Comparison of ENCODE assay signal across 26 cellular contexts in the genomic region with DNA sequence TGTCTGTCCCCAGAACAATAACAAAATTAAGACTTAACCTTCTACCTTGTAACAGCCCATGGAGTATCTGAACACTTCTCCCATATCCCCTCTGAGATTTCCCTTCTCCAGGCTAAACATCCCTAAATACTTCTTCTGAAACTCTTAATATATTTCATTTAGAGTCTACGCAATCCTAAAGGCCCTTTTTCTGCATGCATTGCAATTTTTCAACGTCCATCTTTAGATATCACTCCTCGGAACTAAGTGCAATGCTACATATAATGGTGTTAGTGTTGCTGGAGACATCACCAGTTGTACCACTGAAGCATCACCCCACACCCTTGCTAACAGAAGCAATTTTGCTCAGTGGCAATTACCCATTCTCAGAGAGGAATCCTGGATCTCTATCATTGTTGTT.
"Had no signal": no experiment of that assay in that cellular context is flagged by ENCODE, and none has a peak within 500 bp of the region (broad histone marks: within the 10 kb centered on the region; RNA-seq: fewer than 3 reads in every experiment).

No MANE protein-coding gene starts in this region.

- H3K4me1 ChIP-seq: stomach, suprapubic skin, testis, tibial nerve, transverse colon, upper lobe of left lung, upper lobe of right lung, uterus, vagina had no signal

- H3K36me3 ChIP-seq: stomach, suprapubic skin, thoracic aorta, thyroid gland, tibial artery, tibial nerve, transverse colon, upper lobe of left lung, upper lobe of right lung, uterus, vagina had no signal

- ATAC-seq: stimulated activated effector memory CD8-positive, alpha-beta T cell treated with anti-CD3 and anti-CD28 coated beads, Interleukin-12 subunit alpha, Interleukin-12 subunit beta, amount 100 ng/mL, for 72 hours; stimulated activated memory B cell treated with anti-CD40 and anti-IgM and Interleukin-4, amounts not matched to agents 10 μg/mL and 1 μg/mL and 100 μg/mL, for 72 hours; stimulated activated naive B cell treated with anti-CD40 and anti-IgM and Interleukin-4, amounts not matched to agents 10 μg/mL and 1 μg/mL and 100 μg/mL, for 72 hours; stimulated activated naive CD8-positive, alpha-beta T cell treated with anti-CD3 and anti-CD28 coated beads, Interleukin-15, amount 100 ng/mL, for 72 hours; stimulated activated naive CD8-positive, alpha-beta T cell treated with anti-CD3 and anti-CD28 coated beads, Interleukin-15, Interleukin-2, amounts not matched to agents 100 U/mL and 50 U/mL, for 24 hours had no signal

- H3K9me3 ChIP-seq: suprapubic skin, testis, thoracic aorta, thyroid gland, tibial artery, transverse colon, upper lobe of left lung, upper lobe of right lung, uterus, vagina had no signal

- H3K4me3 ChIP-seq: stomach, suprapubic skin, testis, thyroid gland, tibial artery, tibial nerve, transverse colon, upper lobe of left lung, upper lobe of right lung, uterus, vagina had no signal

- H3K27ac ChIP-seq: suprapubic skin, testis, tibial nerve, transverse colon, upper lobe of left lung, upper lobe of right lung, uterus, vagina had no signal

- DNase-seq: stimulated activated CD4-positive, alpha-beta T cell treated with anti-CD3 and anti-CD28 coated beads, Interleukin-2, amount 100 ng/mL, for 48 hours; stimulated activated CD4-positive, alpha-beta T cell treated with anti-CD3 and anti-CD28 coated beads, Interleukin-4, amount 100 ng/mL, for 1 hour; stimulated activated CD4-positive, alpha-beta T cell treated with anti-CD3 and anti-CD28 coated beads, Interleukin-4, amount 100 ng/mL, for 24 hours; stimulated activated CD4-positive, alpha-beta T cell treated with anti-CD3 and anti-CD28 coated beads, Interleukin-4, amount 100 ng/mL, for 4 hours; stimulated activated CD8-positive, alpha-beta memory T cell treated with anti-CD3 and anti-CD28 coated beads, Interleukin-4, amount 100 ng/mL, for 48 hours; stimulated activated naive B cell treated with anti-CD40 and anti-IgM and Interleukin-4, amounts not matched to agents 10 μg/mL and 1 μg/mL and 100 μg/mL, for 72 hours; stimulated activated naive CD4-positive, alpha-beta T cell; stimulated activated naive CD4-positive, alpha-beta T cell treated with Interleukin-2 at 50 U/mL for 16 hours; stimulated activated naive CD8-positive, alpha-beta T cell treated with anti-CD3 and anti-CD28 coated beads, Interleukin-15, amount 100 ng/mL, for 72 hours; stimulated activated naive CD8-positive, alpha-beta T cell treated with anti-CD3 and anti-CD28 coated beads, Interleukin-15, Interleukin-2, amounts not matched to agents 100 U/mL and 50 U/mL, for 24 hours; stomach; substantia nigra; testis; tibial artery; transverse colon; trophoblast cell; upper lobe of left lung; upper lobe of right lung; uterus had no signal

- H3K27me3 ChIP-seq: stomach, suprapubic skin, testis, thyroid gland, tibial artery, tibial nerve, transverse colon, upper lobe of left lung, upper lobe of right lung, uterus, vagina had no signal
